ENCODE assay signal across 27 cellular contexts in genomic region chr17:8884336-8884990, GRCh38. TPM values are rescaled to one million over a fixed set of nuclear protein-coding genes. Genes with fewer than 3 reads are reported as not detected.
DNase-seq lines count a peak whose midpoint lies in the region; ATAC-seq and TF ChIP-seq lines count a peak whose summit lies in the region.
"Had no signal": no experiment of that assay in that cellular context is flagged by ENCODE, and none has a peak within 500 bp of the region (broad histone marks: within the 10 kb centered on the region; RNA-seq: fewer than 3 reads in every experiment).

No MANE protein-coding gene starts in this region.

- no peak overlapping the region for H3K23ac ChIP-seq in mesendoderm (ENCODE audit: low read length)

- H3K79me2 ChIP-seq in mesendoderm (ENCODE audit: control insufficient read depth, insufficient read depth, low read length) (no peaks in the 10 kb centered on the region), GM23338 (replicated peaks; ENCODE audit: insufficient read depth) (no peaks in the 10 kb centered on the region)

- no peaks in the 10 kb centered on the region for H3K9me3 Mint-ChIP-seq in T-helper 2 cell treated with Interferon-gamma antibody and Interleukin-4, amounts not matched to agents 5 μg/mL and 100 μg/mL, for 36 hours
- H3K9me3 Mint-ChIP-seq in CD4-positive, CD25-positive, alpha-beta regulatory T cell: no peaks in the 10 kb centered on the region
- no peaks in the 10 kb centered on the region for H3K9me3 Mint-ChIP-seq in activated naive CD8-positive, alpha-beta T cell treated with anti-CD3 and anti-CD28 coated beads, Interleukin-2, amount 10 ng/mL, durations not matched to agents 7 days and 5 days
- no peaks in the 10 kb centered on the region for H3K9me3 Mint-ChIP-seq in GM23338
- H3K9me3 Mint-ChIP-seq in activated T-helper 1 cell treated with anti-CD3 and anti-CD28 coated beads, Interleukin-12 subunit alpha, Interleukin-12 subunit beta, Interleukin-2, Interleukin-4 antibody, amounts not matched to agents 30 ng/mL and 10 ng/mL and 1 ng/mL, durations not matched to agents 14 hours and 24 hours and 36 hours: no peaks in the 10 kb centered on the region
- H3K9me3 Mint-ChIP-seq: activated T-cell treated with anti-CD3 and anti-CD28 coated beads, Interleukin-2, amount 50 U/mL, for 4 hours; neural crest cell; stimulated activated naive CD8-positive, alpha-beta T cell treated with anti-CD3 and anti-CD28 coated beads, Interleukin-15, amount 100 ng/mL, for 72 hours had no signal

- H3F3A ChIP-seq in GM23338 (replicated peaks; ENCODE audit: low read depth): no peaks in the 10 kb centered on the region

- no peak overlapping the region for H4K5ac ChIP-seq in mesendoderm (ENCODE audit: low read length)

- peak overlapping the region; percentile 81 for H3K56ac ChIP-seq in mesendoderm (ENCODE audit: low read length)

- H3K9me3 ChIP-seq in CD4-positive, CD25-positive, alpha-beta regulatory T cell (ENCODE audit: control insufficient read depth in 2 of 2, low read length in 2 of 2): no peaks in the 10 kb centered on the region
- H3K9me3 ChIP-seq: gastrocnemius medialis, right atrium auricular region, thoracic aorta had no signal

- peak overlapping the region; percentile 96 for H2AK5ac ChIP-seq in mesendoderm (ENCODE audit: low read length)

- no peak overlapping the region for H2BK120ac ChIP-seq in mesendoderm (ENCODE audit: low read depth, low read length)

- TF ChIP-seq CTCF in GM23338 (conservative IDR thresholded peaks at IDR 0.05; ENCODE audit: low read depth in 2 of 2): no peak

- H3K4me3 ChIP-seq in CD4-positive, CD25-positive, alpha-beta regulatory T cell (ENCODE audit: low read depth, low read length): no peak overlapping the region
- H3K4me3 ChIP-seq in mesendoderm (ENCODE audit: low read length): no peak overlapping the region
- H3K4me3 ChIP-seq in GM23338: no peak overlapping the region
- H3K4me3 ChIP-seq: dorsolateral prefrontal cortex, gastrocnemius medialis, right atrium auricular region, smooth muscle cell, thoracic aorta had no signal

- H2BK15ac ChIP-seq in mesendoderm (replicated peaks; ENCODE audit: low read depth): no peak overlapping the region

- peaks cover 50% of the 10 kb centered on the region for H3K36me3 Mint-ChIP-seq in T-helper 2 cell treated with Interferon-gamma antibody and Interleukin-4, amounts not matched to agents 5 μg/mL and 100 μg/mL, for 36 hours (ENCODE audit: low read depth)
- H3K36me3 Mint-ChIP-seq in CD4-positive, CD25-positive, alpha-beta regulatory T cell: peaks cover 58% of the 10 kb centered on the region
- peaks cover 45% of the 10 kb centered on the region for H3K36me3 Mint-ChIP-seq in activated naive CD8-positive, alpha-beta T cell treated with anti-CD3 and anti-CD28 coated beads, Interleukin-2, amount 10 ng/mL, durations not matched to agents 7 days and 5 days
- H3K36me3 Mint-ChIP-seq in GM23338 (ENCODE audit: low read depth): peaks cover 4% of the 10 kb centered on the region; the same call in 2 of the 3 replicates
- H3K36me3 Mint-ChIP-seq in activated T-helper 1 cell treated with anti-CD3 and anti-CD28 coated beads, Interleukin-12 subunit alpha, Interleukin-12 subunit beta, Interleukin-2, Interleukin-4 antibody, amounts not matched to agents 30 ng/mL and 10 ng/mL and 1 ng/mL, durations not matched to agents 14 hours and 24 hours and 36 hours (ENCODE audit: low read depth): peaks cover 47% of the 10 kb centered on the region

- POLR2A ChIA-PET in activated naive CD8-positive, alpha-beta T cell treated with anti-CD3 and anti-CD28 coated beads, Interleukin-2, amount 10 ng/mL, durations not matched to agents 7 days and 5 days (lab: Charles Lee): no interaction called here

- H3K27ac Mint-ChIP-seq in T-helper 2 cell treated with Interferon-gamma antibody and Interleukin-4, amounts not matched to agents 5 μg/mL and 100 μg/mL, for 36 hours: peak overlapping the region; percentile 27
- peak overlapping the region; percentile 26 to 84 (median 82) for H3K27ac Mint-ChIP-seq in CD4-positive, CD25-positive, alpha-beta regulatory T cell
- peak overlapping the region; percentile 16 for H3K27ac Mint-ChIP-seq in activated naive CD8-positive, alpha-beta T cell treated with anti-CD3 and anti-CD28 coated beads, Interleukin-2, amount 10 ng/mL, durations not matched to agents 7 days and 5 days
- no peak overlapping the region; the same call in 1 of the 2 replicates for H3K27ac Mint-ChIP-seq in GM23338
- no peak overlapping the region for H3K27ac Mint-ChIP-seq in activated T-helper 1 cell treated with anti-CD3 and anti-CD28 coated beads, Interleukin-12 subunit alpha, Interleukin-12 subunit beta, Interleukin-2, Interleukin-4 antibody, amounts not matched to agents 30 ng/mL and 10 ng/mL and 1 ng/mL, durations not matched to agents 14 hours and 24 hours and 36 hours
- H3K27ac Mint-ChIP-seq: HFFc6 had no signal

- peaks cover 86% of the 10 kb centered on the region for H3K36me3 ChIP-seq in CD4-positive, CD25-positive, alpha-beta regulatory T cell (ENCODE audit: control insufficient read depth, insufficient read depth, low read length)
- no peaks in the 10 kb centered on the region for H3K36me3 ChIP-seq in mesendoderm (ENCODE audit: control insufficient read depth, insufficient read depth, low read length)
- H3K36me3 ChIP-seq in GM23338 (ENCODE audit: insufficient read depth): no peaks in the 10 kb centered on the region
- H3K36me3 ChIP-seq: gastrocnemius medialis, right atrium auricular region, thoracic aorta had no signal

- H4K20me1 ChIP-seq in GM23338 (replicated peaks; ENCODE audit: insufficient read depth): no peaks in the 10 kb centered on the region

- H3K27me3 ChIP-seq in CD4-positive, CD25-positive, alpha-beta regulatory T cell (ENCODE audit: control insufficient read depth, insufficient read depth, low read length): no peaks in the 10 kb centered on the region
- no peaks in the 10 kb centered on the region for H3K27me3 ChIP-seq in mesendoderm (ENCODE audit: insufficient read depth, low read length, poor library complexity)
- H3K27me3 ChIP-seq in GM23338 (ENCODE audit: insufficient read depth): no peaks in the 10 kb centered on the region
- H3K27me3 ChIP-seq: gastrocnemius medialis, right atrium auricular region had no signal

- H3K4me3 Mint-ChIP-seq in T-helper 2 cell treated with Interferon-gamma antibody and Interleukin-4, amounts not matched to agents 5 μg/mL and 100 μg/mL, for 36 hours: no peak overlapping the region
- no peak overlapping the region for H3K4me3 Mint-ChIP-seq in CD4-positive, CD25-positive, alpha-beta regulatory T cell
- no peak overlapping the region for H3K4me3 Mint-ChIP-seq in activated naive CD8-positive, alpha-beta T cell treated with anti-CD3 and anti-CD28 coated beads, Interleukin-2, amount 10 ng/mL, durations not matched to agents 7 days and 5 days
- no peak overlapping the region for H3K4me3 Mint-ChIP-seq in GM23338
- no peak overlapping the region for H3K4me3 Mint-ChIP-seq in activated T-helper 1 cell treated with anti-CD3 and anti-CD28 coated beads, Interleukin-12 subunit alpha, Interleukin-12 subunit beta, Interleukin-2, Interleukin-4 antibody, amounts not matched to agents 30 ng/mL and 10 ng/mL and 1 ng/mL, durations not matched to agents 14 hours and 24 hours and 36 hours
- H3K4me3 Mint-ChIP-seq: activated T-cell treated with anti-CD3 and anti-CD28 coated beads, Interleukin-2, amount 50 U/mL, for 4 hours; HFFc6; neural crest cell; stimulated activated naive CD8-positive, alpha-beta T cell treated with anti-CD3 and anti-CD28 coated beads, Interleukin-15, amount 100 ng/mL, for 72 hours had no signal

- peak overlapping the region; percentile 31 for H3K9ac ChIP-seq in mesendoderm (ENCODE audit: low read length)

- intact Hi-C loops in activated T-helper 1 cell treated with anti-CD3 and anti-CD28 coated beads, Interleukin-12 subunit alpha, Interleukin-12 subunit beta, Interleukin-2, Interleukin-4 antibody, amounts not matched to agents 30 ng/mL and 10 ng/mL and 1 ng/mL, durations not matched to agents 14 hours and 24 hours and 36 hours (cut with micrococcal nuclease): no loop called here

- WGBS in mesendoderm (ENCODE audit: extremely low coverage, insufficient coverage, low lambda C conversion rate): no CpG with 5 or more reads among the region's 16 CpGs

- H2AFZ ChIP-seq in GM23338: no peak overlapping the region

- peak overlapping the region; percentile 56 for H3K27ac ChIP-seq in CD4-positive, CD25-positive, alpha-beta regulatory T cell (ENCODE audit: insufficient read depth, low read length, poor library complexity, severe bottlenecking)
- H3K27ac ChIP-seq in mesendoderm (ENCODE audit: low read depth, low read length) (no peak overlapping the region), GM23338 (ENCODE audit: low read depth) (no peak overlapping the region)
- H3K27ac ChIP-seq: dorsolateral prefrontal cortex, gastrocnemius medialis, right atrium auricular region, thoracic aorta had no signal

- H3K4me2 ChIP-seq in mesendoderm (ENCODE audit: low read length) (no peak overlapping the region), GM23338 (no peak overlapping the region)
- H3K4me2 ChIP-seq: smooth muscle cell had no signal

- H3K4ac ChIP-seq in mesendoderm (ENCODE audit: low read depth, low read length): no peak overlapping the region

- H4K8ac ChIP-seq in mesendoderm (ENCODE audit: low read depth, low read length): no peak overlapping the region

- no peaks in the 10 kb centered on the region for H3K4me1 ChIP-seq in CD4-positive, CD25-positive, alpha-beta regulatory T cell (ENCODE audit: control insufficient read depth, insufficient read depth, low read length, poor library complexity, severe bottlenecking)
- H3K4me1 ChIP-seq in mesendoderm (ENCODE audit: control insufficient read depth, low read depth, low read length): no peaks in the 10 kb centered on the region
- H3K4me1 ChIP-seq in GM23338 (ENCODE audit: insufficient read depth): no peaks in the 10 kb centered on the region
- H3K4me1 ChIP-seq: gastrocnemius medialis had no signal

- no peaks in the 10 kb centered on the region for H3K79me1 ChIP-seq in mesendoderm (ENCODE audit: low read length)

- peak overlapping the region; percentile 85 for H2BK5ac ChIP-seq in mesendoderm (ENCODE audit: low read length)

- ATAC-seq in CD4-positive, CD25-positive, alpha-beta regulatory T cell (ENCODE audit: low read depth in 2 of 2): no peak
- no peak for ATAC-seq in activated naive CD8-positive, alpha-beta T cell treated with anti-CD3 and anti-CD28 coated beads, Interleukin-2, amount 10 ng/mL, durations not matched to agents 7 days and 5 days (ENCODE audit: low read depth)
- ATAC-seq in GM23338 (no peak), HG03097 (IDR thresholded peaks at IDR 0.05; ENCODE audit: low FRiP score, unreplicated experiment) (no peak)
- ATAC-seq: gastrocnemius medialis, Panc1 had no signal

- no peak overlapping the region for H3K18ac ChIP-seq in mesendoderm (ENCODE audit: low read length)

- H3K4me1 Mint-ChIP-seq in T-helper 2 cell treated with Interferon-gamma antibody and Interleukin-4, amounts not matched to agents 5 μg/mL and 100 μg/mL, for 36 hours (ENCODE audit: low read depth): peaks cover 3% of the 10 kb centered on the region
- peaks cover 0 to 7% (median 4%) of the 10 kb centered on the region in 4 donors for H3K4me1 Mint-ChIP-seq in CD4-positive, CD25-positive, alpha-beta regulatory T cell
- H3K4me1 Mint-ChIP-seq in activated naive CD8-positive, alpha-beta T cell treated with anti-CD3 and anti-CD28 coated beads, Interleukin-2, amount 10 ng/mL, durations not matched to agents 7 days and 5 days: no peaks in the 10 kb centered on the region
- 0 out of 3 replicates have a peak, but pooled peaks cover 2% of the 10 kb centered on the region for H3K4me1 Mint-ChIP-seq in GM23338
- no peaks in the 10 kb centered on the region for H3K4me1 Mint-ChIP-seq in activated T-helper 1 cell treated with anti-CD3 and anti-CD28 coated beads, Interleukin-12 subunit alpha, Interleukin-12 subunit beta, Interleukin-2, Interleukin-4 antibody, amounts not matched to agents 30 ng/mL and 10 ng/mL and 1 ng/mL, durations not matched to agents 14 hours and 24 hours and 36 hours (ENCODE audit: low read depth)

- H3K9me2 ChIP-seq in GM23338 (ENCODE audit: insufficient read depth): no peaks in the 10 kb centered on the region

- no peaks in the 10 kb centered on the region for H3K27me3 Mint-ChIP-seq in T-helper 2 cell treated with Interferon-gamma antibody and Interleukin-4, amounts not matched to agents 5 μg/mL and 100 μg/mL, for 36 hours (ENCODE audit: low read depth)
- H3K27me3 Mint-ChIP-seq in CD4-positive, CD25-positive, alpha-beta regulatory T cell: no peaks in the 10 kb centered on the region
- H3K27me3 Mint-ChIP-seq in activated naive CD8-positive, alpha-beta T cell treated with anti-CD3 and anti-CD28 coated beads, Interleukin-2, amount 10 ng/mL, durations not matched to agents 7 days and 5 days: no peaks in the 10 kb centered on the region
- H3K27me3 Mint-ChIP-seq in GM23338 (ENCODE audit: insufficient read depth, low read depth, poor library complexity): peaks cover 5% of the 10 kb centered on the region
- H3K27me3 Mint-ChIP-seq in activated T-helper 1 cell treated with anti-CD3 and anti-CD28 coated beads, Interleukin-12 subunit alpha, Interleukin-12 subunit beta, Interleukin-2, Interleukin-4 antibody, amounts not matched to agents 30 ng/mL and 10 ng/mL and 1 ng/mL, durations not matched to agents 14 hours and 24 hours and 36 hours (ENCODE audit: insufficient read depth): no peaks in the 10 kb centered on the region
- H3K27me3 Mint-ChIP-seq: stimulated activated naive CD8-positive, alpha-beta T cell treated with anti-CD3 and anti-CD28 coated beads, Interleukin-15, amount 100 ng/mL, for 72 hours had no signal

- DNase-seq in T-helper 2 cell treated with Interferon-gamma antibody and Interleukin-4, amounts not matched to agents 5 μg/mL and 100 μg/mL, for 36 hours (ENCODE audit: low spot score): no peak
- DNase-seq in T-helper 2 cell (no peak), mesendoderm (no peak), GM23338 (ENCODE audit: low spot score) (no peak)
- DNase-seq in CD4-positive, CD25-positive, alpha-beta regulatory T cell: no peak
- DNase-seq in activated naive CD8-positive, alpha-beta T cell treated with anti-CD3 and anti-CD28 coated beads, Interleukin-2, amount 10 ng/mL, durations not matched to agents 7 days and 5 days: no peak
- DNase-seq in activated T-helper 1 cell treated with anti-CD3 and anti-CD28 coated beads, Interleukin-12 subunit alpha, Interleukin-12 subunit beta, Interleukin-2, Interleukin-4 antibody, amounts not matched to agents 30 ng/mL and 10 ng/mL and 1 ng/mL, durations not matched to agents 14 hours and 24 hours and 36 hours (ENCODE audit: low spot score): no peak
- DNase-seq: 8988T; activated CD4-positive, alpha-beta T cell treated with anti-CD3 and anti-CD28 coated beads for 4 hours; activated T-cell treated with anti-CD3 and anti-CD28 coated beads, Interleukin-2, amount 50 U/mL, for 4 hours; cerebellar nuclear complex; dorsolateral prefrontal cortex; gastrocnemius medialis; HFFc6; SHP77; T-helper 9 cell had no signal

RNA-seq across cellular contexts. Expression of gene PIK3R6, which starts 17.0 kb away (rescaled TPM):
- 1.1 TPM for total RNA-seq in CD4-positive, CD25-positive, alpha-beta regulatory T cell
- not detected for polyA plus RNA-seq in CD4-positive, CD25-positive, alpha-beta regulatory T cell
- total RNA-seq in activated naive CD8-positive, alpha-beta T cell treated with anti-CD3 and anti-CD28 coated beads, Interleukin-2, amount 10 ng/mL, durations not matched to agents 7 days and 5 days: 10 to 100 TPM; 15.8 to 18.5 TPM
- polyA plus RNA-seq in mesendoderm (2013, experiment 1 of 2): 0.01 TPM
- 0.03 TPM for polyA plus RNA-seq in mesendoderm (2013, experiment 2 of 2)
- 0.24 TPM in 1 of 2 replicates, not detected in the other for total RNA-seq in GM23338 (2014; rRNA removed; shearing (Covaris generic))
- polyA plus RNA-seq in GM23338 (2016; fragmentation: Nextera tagmentation; extraction: Ambion mirVana): 0.11 and 0.14 TPM in 2 replicates
- total RNA-seq in activated T-helper 1 cell treated with anti-CD3 and anti-CD28 coated beads, Interleukin-12 subunit alpha, Interleukin-12 subunit beta, Interleukin-2, Interleukin-4 antibody, amounts not matched to agents 30 ng/mL and 10 ng/mL and 1 ng/mL, durations not matched to agents 14 hours and 24 hours and 36 hours: 2.0 and 2.1 TPM in 2 replicates
- total RNA-seq: Daoy, endothelial cell of umbilical vein, fibroblast of lung, HFFc6, lung microvascular endothelial cell, neural crest cell, smooth muscle cell had no signal
- polyA plus RNA-seq: endothelial cell of umbilical vein, smooth muscle cell had no signal

Comparison
In these comparisons a context has a peak if more than half of its experiments do, and no peak if none do; other contexts are left out.
1. H3K27ac Mint-ChIP-seq: peak in T-helper 2 cell treated with Interferon-gamma antibody and Interleukin-4, amounts not matched to agents 5 μg/mL and 100 μg/mL, for 36 hours (single experiment), CD4-positive, CD25-positive, alpha-beta regulatory T cell (3 of 3) and activated naive CD8-positive, alpha-beta T cell treated with anti-CD3 and anti-CD28 coated beads, Interleukin-2, amount 10 ng/mL, durations not matched to agents 7 days and 5 days (single experiment); none in GM23338 (single experiment) and activated T-helper 1 cell treated with anti-CD3 and anti-CD28 coated beads, Interleukin-12 subunit alpha, Interleukin-12 subunit beta, Interleukin-2, Interleukin-4 antibody, amounts not matched to agents 30 ng/mL and 10 ng/mL and 1 ng/mL, durations not matched to agents 14 hours and 24 hours and 36 hours (single experiment).